18 cellular contexts compared by ENCODE assay signal in the genomic region with DNA sequence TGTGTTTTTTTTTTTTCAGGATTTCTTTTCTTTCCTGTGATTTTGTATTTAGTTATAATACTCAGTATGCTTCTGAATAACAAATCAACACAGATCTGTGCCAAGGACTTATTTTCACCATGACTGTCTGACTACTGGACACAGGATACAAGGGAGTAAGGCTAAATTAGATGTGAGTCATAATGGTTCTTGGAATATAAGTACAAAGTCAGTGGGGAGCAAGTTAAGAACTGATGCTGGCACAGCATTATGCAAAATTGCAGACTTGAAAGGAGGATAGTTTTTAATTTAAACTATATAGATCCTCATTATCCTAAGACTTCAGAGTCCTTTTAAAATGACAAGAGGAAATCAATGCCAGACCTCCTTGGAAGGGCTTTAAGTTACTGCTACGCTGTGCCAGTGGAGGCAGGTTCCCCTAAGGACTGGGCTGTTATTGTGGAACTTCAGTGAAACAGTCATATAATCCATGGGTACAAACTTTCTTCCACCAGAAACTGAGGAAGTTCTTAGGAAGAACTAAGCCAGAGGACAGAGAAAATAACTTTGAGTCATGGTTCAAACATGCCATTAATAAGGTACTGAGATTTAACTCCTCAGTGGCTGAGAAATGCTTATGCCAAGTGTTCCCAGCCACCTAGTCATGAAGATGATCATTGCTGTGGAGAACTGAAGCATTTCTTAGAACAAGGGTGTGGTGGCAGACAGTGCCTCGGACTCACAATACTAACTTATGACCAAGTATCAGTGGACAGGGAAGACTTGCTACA.
DNase-seq lines count a peak whose midpoint lies in the region; ATAC-seq and TF ChIP-seq lines count a peak whose summit lies in the region.
"Had no signal": no experiment of that assay in that cellular context is flagged by ENCODE, and none has a peak within 500 bp of the region (broad histone marks: within the 10 kb centered on the region; RNA-seq: fewer than 3 reads in every experiment).

No MANE protein-coding gene starts in this region.

- no peak for TF ChIP-seq CTCF in mammary epithelial cell (conservative IDR thresholded peaks at IDR 0.05 in 1 of 2, IDR thresholded peaks at IDR 0.05 in 1 of 2; ENCODE audit: extremely low read depth in 1 of 2, insufficient read depth in 1 of 2, low read depth in 1 of 2, low read length in 2 of 2)

- no peaks in the 10 kb centered on the region for H3K27me3 Mint-ChIP-seq in activated CD4-positive, alpha-beta T cell treated with anti-CD3 and anti-CD28 coated beads, Interleukin-2, amount 10 ng/mL, durations not matched to agents 7 days and 5 days
- H3K27me3 Mint-ChIP-seq: effector memory CD8-positive, alpha-beta T cell had no signal

- H2AFZ ChIP-seq in mammary epithelial cell (ENCODE audit: low read depth, low read length), result no peak overlapping the region
- H2AFZ ChIP-seq: parathyroid adenoma had no signal

- dilution Hi-C loops in mammary epithelial cell (cut with HindIII; ENCODE audit: low sequenced_read_pairs), result no loop called here

- H3K4me3 Mint-ChIP-seq in activated CD4-positive, alpha-beta T cell treated with anti-CD3 and anti-CD28 coated beads, Interleukin-2, amount 10 ng/mL, durations not matched to agents 7 days and 5 days, result no peak overlapping the region
- H3K4me3 Mint-ChIP-seq: effector memory CD8-positive, alpha-beta T cell; T-helper 1 cell treated with Interleukin-12 subunit alpha and Interleukin-12 subunit beta and Interleukin-4 antibody, amounts not matched to agents 30 μg/mL and 1 μg/mL, for 36 hours had no signal

- no peak for ATAC-seq in GM21529 (IDR thresholded peaks at IDR 0.05; ENCODE audit: unreplicated experiment)
- ATAC-seq: effector memory CD8-positive, alpha-beta T cell; stimulated activated naive CD8-positive, alpha-beta T cell treated with anti-CD3 and anti-CD28 coated beads, Interleukin-15, Interleukin-2, amounts not matched to agents 100 U/mL and 50 U/mL, for 24 hours had no signal

- no peaks in the 10 kb centered on the region for H3K36me3 Mint-ChIP-seq in activated CD4-positive, alpha-beta T cell treated with anti-CD3 and anti-CD28 coated beads, Interleukin-2, amount 10 ng/mL, durations not matched to agents 7 days and 5 days (ENCODE audit: low read depth)

- H3K27me3 ChIP-seq in mammary epithelial cell (ENCODE audit: insufficient read depth, low read length), result no peaks in the 10 kb centered on the region
- H3K27me3 ChIP-seq: cardiac muscle cell, heart left ventricle had no signal

- in situ Hi-C loops in mammary epithelial cell (cut with MboI; ENCODE audit: low sequenced_read_pairs in 2 of 2), result no loop called here

- H4K20me1 ChIP-seq in mammary epithelial cell (ENCODE audit: insufficient read depth, low read length), result no peaks in the 10 kb centered on the region

- peaks cover 13% of the 10 kb centered on the region for H3K4me1 ChIP-seq in mammary epithelial cell (ENCODE audit: insufficient read depth, low read length)
- H3K4me1 ChIP-seq: heart left ventricle, parathyroid adenoma had no signal

- no peaks in the 10 kb centered on the region for H3K9me3 Mint-ChIP-seq in activated CD4-positive, alpha-beta T cell treated with anti-CD3 and anti-CD28 coated beads, Interleukin-2, amount 10 ng/mL, durations not matched to agents 7 days and 5 days

- H3K27ac Mint-ChIP-seq in activated CD4-positive, alpha-beta T cell treated with anti-CD3 and anti-CD28 coated beads, Interleukin-2, amount 10 ng/mL, durations not matched to agents 7 days and 5 days, result no peak overlapping the region
- H3K27ac Mint-ChIP-seq: effector memory CD8-positive, alpha-beta T cell; T-helper 1 cell treated with Interleukin-12 subunit alpha and Interleukin-12 subunit beta and Interleukin-4 antibody, amounts not matched to agents 30 μg/mL and 1 μg/mL, for 36 hours had no signal

- no peaks in the 10 kb centered on the region for H3K9me3 ChIP-seq in mammary epithelial cell (replicated peaks; ENCODE audit: insufficient read depth, low read length)
- H3K9me3 ChIP-seq: heart left ventricle had no signal

- no peaks in the 10 kb centered on the region for H3K79me2 ChIP-seq in mammary epithelial cell (ENCODE audit: insufficient read depth, low read length)

- DNase-seq in A172 (ENCODE audit: low spot score) (peak; percentile 60), HT1080 (ENCODE audit: low read depth) (peak; percentile 66), mammary epithelial cell (peak; percentile 71), glomerular visceral epithelial cell (ENCODE audit: extremely low spot score) (peak; percentile 29), SW480 (ENCODE audit: low spot score) (no peak)
- DNase-seq in activated T-cell treated with anti-CD3 and anti-CD28 coated beads, Interleukin-2, amount 50 U/mL, for 48 hours, result no peak
- no peak for DNase-seq in activated CD4-positive, alpha-beta T cell treated with anti-CD3 and anti-CD28 coated beads, Interleukin-2, amount 10 ng/mL, durations not matched to agents 7 days and 5 days
- DNase-seq: activated gamma-delta T cell treated with Interleukin-2 at 50 U/mL for 16 hours; effector memory CD8-positive, alpha-beta T cell; GDM1; heart left ventricle; NCI-H1092; SHP77; stimulated activated naive CD8-positive, alpha-beta T cell treated with anti-CD3 and anti-CD28 coated beads, Interleukin-15, Interleukin-2, amounts not matched to agents 100 U/mL and 50 U/mL, for 24 hours had no signal

- peak overlapping the region; percentile 24 for H3K4me2 ChIP-seq in mammary epithelial cell (ENCODE audit: insufficient read depth, low read depth, low read length)

- CTCF ChIA-PET in mammary epithelial cell (lab: Charles Lee; ENCODE audit: low non-redundant PET), result no interaction called here
- CTCF ChIA-PET in activated CD4-positive, alpha-beta T cell treated with anti-CD3 and anti-CD28 coated beads, Interleukin-2, amount 10 ng/mL, durations not matched to agents 7 days and 5 days (lab: Charles Lee), result interaction anchor here (1.4 kb wide), 1 partner anchor 13 kb away, joined by 3 read pairs; no protein-coding TSS in a partner anchor

- no peak overlapping the region for H3K9ac ChIP-seq in mammary epithelial cell (ENCODE audit: insufficient read depth, low read length)
- H3K9ac ChIP-seq: parathyroid adenoma had no signal

- H3K27ac ChIP-seq in mammary epithelial cell (ENCODE audit: insufficient read depth, low read depth, low read length), result peak overlapping the region; percentile 42
- H3K27ac ChIP-seq: cardiac muscle cell, heart left ventricle, parathyroid adenoma had no signal

- POLR2A ChIA-PET in activated CD4-positive, alpha-beta T cell treated with anti-CD3 and anti-CD28 coated beads, Interleukin-2, amount 10 ng/mL, durations not matched to agents 7 days and 5 days (lab: Charles Lee), result no interaction called here

- no TSS peak for BruUV-seq in mammary epithelial cell (replicated peaks; lab: Mats Ljungman, UMichigan)

- no peaks in the 10 kb centered on the region for H3K4me1 Mint-ChIP-seq in activated CD4-positive, alpha-beta T cell treated with anti-CD3 and anti-CD28 coated beads, Interleukin-2, amount 10 ng/mL, durations not matched to agents 7 days and 5 days

- H3K4me3 ChIP-seq in mammary epithelial cell (replicated peaks in 1 of 3; ENCODE audit: insufficient read depth in 1 of 3, low read depth in 2 of 3, low read length in 3 of 3), result no peak overlapping the region
- H3K4me3 ChIP-seq: cardiac muscle cell, heart left ventricle had no signal

- intact Hi-C loops in mammary epithelial cell (cut with micrococcal nuclease), result no loop called here

- H3K36me3 ChIP-seq in mammary epithelial cell (ENCODE audit: insufficient read depth, low read length), result no peaks in the 10 kb centered on the region
- H3K36me3 ChIP-seq: cardiac muscle cell, heart left ventricle had no signal

- WGBS in mammary epithelial cell (ENCODE audit: low coverage, missing lambda C conversion rate), result 66% methylated on average over 2 of the region's 2 CpGs

Comparison
In these comparisons a context has a peak if more than half of its experiments do, and no peak if none do; other contexts are left out.
1. DNase-seq: peak in A172 (single experiment), HT1080 (single experiment), mammary epithelial cell (single experiment) and glomerular visceral epithelial cell (single experiment); none in SW480 (single experiment), activated T-cell treated with anti-CD3 and anti-CD28 coated beads, Interleukin-2, amount 50 U/mL, for 48 hours (0 of 2) and activated CD4-positive, alpha-beta T cell treated with anti-CD3 and anti-CD28 coated beads, Interleukin-2, amount 10 ng/mL, durations not matched to agents 7 days and 5 days (single experiment).